ENCODE assay signal across 8 cellular contexts in genomic region chr1:201254625-201255469, GRCh38. TPM values are rescaled to one million over a fixed set of nuclear protein-coding genes. Genes with fewer than 3 reads are reported as not detected.
A peak's percentile ranks its signal among the peaks of the same experiment; 100 is the strongest.
DNase-seq lines count a peak whose midpoint lies in the region; ATAC-seq and TF ChIP-seq lines count a peak whose summit lies in the region.

No MANE protein-coding gene starts in this region.

- no peak overlapping the region for H2AK5ac ChIP-seq in H9 (ENCODE audit: insufficient read length, low read length)

- no peak overlapping the region for H3T11ph ChIP-seq in H9 (ENCODE audit: low read length)

- H3K23me2 ChIP-seq in H9 (ENCODE audit: insufficient read length, low read depth, low read length, poor library complexity, severe bottlenecking), result peaks cover 2% of the 10 kb centered on the region

- no peak overlapping the region for H3K56ac ChIP-seq in H9 (ENCODE audit: insufficient read length, low read depth, low read length)

- H2BK15ac ChIP-seq in H9 (ENCODE audit: low read depth, low read length), result no peak overlapping the region

- peak; percentile 78 for TF ChIP-seq CTCF in CD4-positive, alpha-beta T cell (IDR thresholded peaks at IDR 0.05)
- TF ChIP-seq CTCF in H9 (conservative IDR thresholded peaks at IDR 0.05) (peak; percentile 95), prostate gland (IDR thresholded peaks at IDR 0.05) (peak; percentile 97 to 99 (median 99))

- no peaks in the 10 kb centered on the region for H3K79me2 ChIP-seq in H9 (ENCODE audit: insufficient read depth, low read length)

- CTCF ChIA-PET in CD4-positive, alpha-beta T cell (lab: Charles Lee), result interaction anchor here (0.6 kb wide), 1 partner anchor 142 kb away, joined by 3 read pairs; no protein-coding TSS in a partner anchor

- H3K4ac ChIP-seq in H9 (ENCODE audit: low read depth, low read length), result no peak overlapping the region

- H3K23ac ChIP-seq in H9 (ENCODE audit: insufficient read length, low read depth, low read length), result no peak overlapping the region

- H3K27ac ChIP-seq in CD4-positive, alpha-beta T cell (ENCODE audit: low read depth, low read length), result no peak overlapping the region
- no peak overlapping the region for H3K27ac ChIP-seq in H9 (ENCODE audit: insufficient read length, low read depth, low read length)
- no peak overlapping the region for H3K27ac ChIP-seq in prostate gland

- H3K36me3 Mint-ChIP-seq in CD4-positive, alpha-beta T cell (ENCODE audit: low read depth), result no peaks in the 10 kb centered on the region
- H3K36me3 Mint-ChIP-seq in H9 (ENCODE audit: insufficient read depth in 1 of 3, low read depth in 3 of 3), result no peaks in the 10 kb centered on the region

- H3K14ac ChIP-seq in H9 (ENCODE audit: insufficient read depth, low read length), result no peak overlapping the region

- no peak overlapping the region for H2BK20ac ChIP-seq in H9 (ENCODE audit: low read depth, low read length, poor library complexity, severe bottlenecking)

- H2BK5ac ChIP-seq in H9 (ENCODE audit: insufficient read length, low read length), result no peak overlapping the region

- no peak overlapping the region for H4K91ac ChIP-seq in H9 (ENCODE audit: insufficient read length, low read depth, low read length)

- no peak overlapping the region for H3K27ac Mint-ChIP-seq in CD4-positive, alpha-beta T cell
- peak overlapping the region in 1 of 3 experiments; percentile 45; a peak in 1 of 7 replicates for H3K27ac Mint-ChIP-seq in H9

- H3K36me3 ChIP-seq in prostate gland, result no peaks in the 10 kb centered on the region

- no peak overlapping the region for H3K4me3 Mint-ChIP-seq in CD4-positive, alpha-beta T cell
- no peak overlapping the region for H3K4me3 Mint-ChIP-seq in H9

- H2AFZ ChIP-seq in H9 (ENCODE audit: low read length), result no peak overlapping the region

- H4K20me1 ChIP-seq in H9 (ENCODE audit: control insufficient read depth, insufficient read depth, insufficient read length), result peaks cover 4% of the 10 kb centered on the region

- no peak overlapping the region for H4K8ac ChIP-seq in H9 (replicated peaks; ENCODE audit: insufficient read length, low read depth, low read length)

- peak; percentile 37 to 72 (median 48) for DNase-seq in CD4-positive, alpha-beta T cell
- DNase-seq in H9, result peak; percentile 85
- peak; percentile 61 for DNase-seq in RPMI8226
- peak; percentile 88 for DNase-seq in activated effector memory CD4-positive, alpha-beta T cell treated with anti-CD3 and anti-CD28 coated beads, Interleukin-2, amount 50 U/mL, for 16 hours
- DNase-seq in head of caudate nucleus, result peak in 41 of 42 donors; percentile 23 to 90 (median 72)
- peak; percentile 51 for DNase-seq in prostate gland (ENCODE audit: low spot score)

- no peaks in the 10 kb centered on the region for H3K4me1 Mint-ChIP-seq in CD4-positive, alpha-beta T cell (ENCODE audit: low read depth)
- H3K4me1 Mint-ChIP-seq in H9, result no peaks in the 10 kb centered on the region; a peak in 1 of 4 replicates

- peak; percentile 59 for ATAC-seq in CD4-positive, alpha-beta T cell (ENCODE audit: poor library complexity)
- ATAC-seq in HG03097 (IDR thresholded peaks at IDR 0.05; ENCODE audit: low FRiP score, unreplicated experiment), result no peak
- no peak for ATAC-seq in HG03039 (IDR thresholded peaks at IDR 0.05; ENCODE audit: unreplicated experiment)

- peaks cover 2% of the 10 kb centered on the region for H3K27me3 ChIP-seq in CD4-positive, alpha-beta T cell (ENCODE audit: control insufficient read depth, insufficient read depth, low read length)
- H3K27me3 ChIP-seq in H9 (ENCODE audit: insufficient read depth, low read length), result no peaks in the 10 kb centered on the region
- H3K27me3 ChIP-seq in prostate gland (replicated peaks; ENCODE audit: insufficient read depth), result no peaks in the 10 kb centered on the region

- no peak overlapping the region for H4K5ac ChIP-seq in H9 (ENCODE audit: insufficient read length, low read depth, low read length)

- no peak overlapping the region for H3K18ac ChIP-seq in H9 (ENCODE audit: insufficient read length, low read depth, low read length)

- no peaks in the 10 kb centered on the region for H3K4me1 ChIP-seq in H9 (ENCODE audit: insufficient read depth, low read length)
- no peaks in the 10 kb centered on the region for H3K4me1 ChIP-seq in prostate gland (replicated peaks)

- no peak overlapping the region for H3K4me3 ChIP-seq in prostate gland

- no peaks in the 10 kb centered on the region for H3K79me1 ChIP-seq in H9 (ENCODE audit: insufficient read depth, low read depth, low read length, poor library complexity, severe bottlenecking)

- H3K27me3 Mint-ChIP-seq in CD4-positive, alpha-beta T cell, result peaks cover 6% of the 10 kb centered on the region
- H3K27me3 Mint-ChIP-seq in H9 (ENCODE audit: low read depth), result peaks cover 3% of the 10 kb centered on the region

- intact Hi-C loops in CD4-positive, alpha-beta T cell (cut with DNase I, micrococcal nuclease), result loop anchor here in 1 of 2 experiments (1.0 kb wide), 1 partner anchor 153 kb away; no protein-coding TSS in a partner anchor
- intact Hi-C loops in head of caudate nucleus (cut with DNase I) (loop anchor here (2.0 kb wide), 1 partner anchor 108 kb away; no protein-coding TSS in a partner anchor), prostate gland (cut with DNase I) (loop anchor here (5.0 kb wide), 2 partner anchors 107 to 152 kb away; no protein-coding TSS in a partner anchor)

- WGBS in H9 (ENCODE audit: extremely low coverage, insufficient read length, low lambda C conversion rate), result no CpG with 5 or more reads among the region's 24 CpGs
- WGBS in prostate gland, result 47% methylated on average over 24 of the region's 24 CpGs

- H3K9ac ChIP-seq in H9 (ENCODE audit: extremely low read depth, insufficient read length, low read length), result no peak overlapping the region

- POLR2A ChIA-PET in CD4-positive, alpha-beta T cell (lab: Charles Lee), result no interaction called here

- H2BK120ac ChIP-seq in H9 (ENCODE audit: low read depth, low read length, poor library complexity, severe bottlenecking), result no peak overlapping the region

- H3K9me3 ChIP-seq in CD4-positive, alpha-beta T cell (ENCODE audit: control insufficient read depth, low read length), result no peaks in the 10 kb centered on the region
- H3K9me3 ChIP-seq in H9 (ENCODE audit: control insufficient read depth, low read depth, low read length) (no peaks in the 10 kb centered on the region), prostate gland (no peaks in the 10 kb centered on the region)

- TF ChIP-seq POLR2A in prostate gland (IDR thresholded peaks at IDR 0.05), result no peak

- no peak overlapping the region for H3K4me2 ChIP-seq in H9 (ENCODE audit: insufficient read depth, insufficient read length, low read length)

- H3K9me3 Mint-ChIP-seq in CD4-positive, alpha-beta T cell, result no peaks in the 10 kb centered on the region
- H3K9me3 Mint-ChIP-seq in H9, result no peaks in the 10 kb centered on the region

- no peak overlapping the region for H2BK12ac ChIP-seq in H9 (ENCODE audit: insufficient read length, low read depth, low read length)

RNA-seq across cellular contexts. Expression of gene PKP1, which starts 28.5 kb away (rescaled TPM):
- total RNA-seq in CD4-positive, alpha-beta T cell, result not detected
- 0.09 and 0.13 TPM in 2 replicates for total RNA-seq in H9 (2021)
- total RNA-seq in prostate gland, result 10 to 100 TPM; 36.8 to 82.9 TPM

Comparison
In these comparisons a context has a peak if more than half of its experiments do, and no peak if none do; other contexts are left out.
1. RNA of gene PKP1, which starts 28.5 kb away (total RNA-seq): 36.8 to 82.9 TPM in prostate gland; 0.09 to 0.13 TPM in H9 and not detected in CD4-positive, alpha-beta T cell; every median in the first group is over 10 times any median in the second.
2. Peak in every context shown above with its lines, with median percentiles within 50 percentile points of each other: DNase-seq and CTCF ChIP-seq.